ENCODE assay signal across 8 cellular contexts in the genomic region with DNA sequence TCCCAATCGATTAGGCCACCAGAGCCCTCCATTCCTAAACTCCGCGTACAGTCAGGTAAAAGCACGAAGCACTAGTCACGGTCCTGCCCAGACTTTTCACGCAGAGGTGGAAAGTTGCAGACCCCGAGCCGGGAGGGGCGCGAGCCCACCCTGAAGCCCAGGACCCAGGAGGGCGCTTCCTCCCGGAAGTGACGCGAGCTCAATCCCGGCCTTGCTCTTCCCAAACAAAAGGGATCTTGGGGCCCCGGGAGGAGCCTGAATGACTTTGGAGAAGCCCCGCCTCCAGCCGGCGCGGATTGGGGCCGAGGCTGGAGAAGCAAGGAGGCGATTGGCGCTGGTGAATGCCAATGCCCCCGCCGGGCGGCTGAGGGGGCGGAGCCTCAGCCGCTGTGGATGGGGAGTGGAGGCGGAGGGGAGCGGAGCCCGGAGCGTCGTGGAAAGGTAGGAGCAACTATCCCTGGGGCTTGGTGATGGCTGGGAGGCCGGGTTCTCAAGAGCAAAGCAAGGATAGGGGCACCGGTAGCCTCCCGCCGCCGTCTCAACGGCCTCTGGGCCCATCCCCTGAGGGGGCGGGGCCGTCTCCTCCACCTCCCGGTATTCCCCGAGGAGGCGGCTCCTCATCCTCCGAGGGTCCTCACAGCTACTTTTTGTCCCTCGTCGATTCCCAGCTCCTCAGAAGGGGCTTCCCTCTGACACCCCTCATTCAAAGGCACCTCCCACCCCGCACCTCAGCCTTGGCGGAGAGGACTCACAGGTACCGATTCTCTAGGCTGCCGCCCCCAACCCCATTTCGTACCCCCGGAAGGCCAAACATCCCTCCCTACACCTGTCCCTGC. TPM values are rescaled to one million over a fixed set of nuclear protein-coding genes. Genes with fewer than 3 reads are reported as not detected.
DNase-seq lines count a peak whose midpoint lies in the region; ATAC-seq and TF ChIP-seq lines count a peak whose summit lies in the region.

A gene with protein sequence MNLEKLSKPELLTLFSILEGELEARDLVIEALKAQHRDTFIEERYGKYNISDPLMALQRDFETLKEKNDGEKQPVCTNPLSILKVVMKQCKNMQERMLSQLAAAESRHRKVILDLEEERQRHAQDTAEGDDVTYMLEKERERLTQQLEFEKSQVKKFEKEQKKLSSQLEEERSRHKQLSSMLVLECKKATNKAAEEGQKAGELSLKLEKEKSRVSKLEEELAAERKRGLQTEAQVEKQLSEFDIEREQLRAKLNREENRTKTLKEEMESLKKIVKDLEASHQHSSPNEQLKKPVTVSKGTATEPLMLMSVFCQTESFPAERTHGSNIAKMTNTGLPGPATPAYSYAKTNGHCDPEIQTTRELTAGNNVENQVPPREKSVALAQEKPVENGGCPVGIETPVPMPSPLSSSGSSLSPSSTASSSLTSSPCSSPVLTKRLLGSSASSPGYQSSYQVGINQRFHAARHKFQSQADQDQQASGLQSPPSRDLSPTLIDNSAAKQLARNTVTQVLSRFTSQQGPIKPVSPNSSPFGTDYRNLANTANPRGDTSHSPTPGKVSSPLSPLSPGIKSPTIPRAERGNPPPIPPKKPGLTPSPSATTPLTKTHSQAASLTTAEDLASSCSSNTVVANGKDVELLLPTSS (plus strand): TSS at position 383 of the 836 bp plus-strand sequence. CDS start 19,952 bp downstream, outside the sequence.

- H3K4me3 Mint-ChIP-seq in T-helper 1 cell treated with Interleukin-12 subunit alpha and Interleukin-12 subunit beta and Interleukin-4 antibody, amounts not matched to agents 30 μg/mL and 1 μg/mL, for 36 hours = peak within 1 kb of the TSS; percentile 97

- TF ChIP-seq POLR2A in prostate gland (IDR thresholded peaks at IDR 0.05) = peak; percentile 75

- TF ChIP-seq CTCF in GM12875 (IDR thresholded peaks at IDR 0.05; ENCODE audit: borderline replicate concordance, insufficient read depth, low read depth, low read length) (no peak), left ventricle myocardium inferior (IDR thresholded peaks at IDR 0.05; ENCODE audit: borderline replicate concordance) (no peak), prostate gland (IDR thresholded peaks at IDR 0.05) (peak in 2 of 4 experiments; percentile 2 to 18)

- intact Hi-C loops in left ventricle myocardium inferior (cut with micrococcal nuclease) (loop anchor here (5.0 to 10.0 kb wide), 2 partner anchors 279 to 306 kb away; a partner anchor contains a TSS), prostate gland (cut with DNase I) (loop anchor here (2.0 kb wide), 2 partner anchors 69 to 311 kb away; a partner anchor contains a TSS)

- DNase-seq in NCI-H1417 treated with DMSO at 0.1 percent for 48 hours (lab: John Stamatoyannopoulos, UW) = peak; percentile 83
- peak; percentile 35 to 98 (median 94) for DNase-seq in amygdala (lab: John Stamatoyannopoulos, UW)
- DNase-seq in left ventricle myocardium inferior = peak; percentile 98
- DNase-seq in prostate gland (ENCODE audit: low spot score) = peak; percentile 98
- DNase-seq in ureter (ENCODE audit: low spot score) = peak; percentile 97

- H3K27ac Mint-ChIP-seq in T-helper 1 cell treated with Interleukin-12 subunit alpha and Interleukin-12 subunit beta and Interleukin-4 antibody, amounts not matched to agents 30 μg/mL and 1 μg/mL, for 36 hours = peak within 1 kb of the TSS; percentile 55

- under 1% methylated on average over 53 of the region's 53 CpGs for WGBS in prostate gland

- H3K27me3 ChIP-seq in left ventricle myocardium inferior (ENCODE audit: low read depth) (no peaks in the 10 kb centered on the region), prostate gland (replicated peaks; ENCODE audit: insufficient read depth) (no peaks in the 10 kb centered on the region)

- no peaks in the 10 kb centered on the region for H3K9me3 Mint-ChIP-seq in T-helper 1 cell treated with Interleukin-12 subunit alpha and Interleukin-12 subunit beta and Interleukin-4 antibody, amounts not matched to agents 30 μg/mL and 1 μg/mL, for 36 hours

- peak within 1 kb of the TSS; percentile 92 for H3K4me3 ChIP-seq in GM12875 (ENCODE audit: low read depth, low read length)
- peak within 1 kb of the TSS; percentile 91 for H3K4me3 ChIP-seq in left ventricle myocardium inferior
- H3K4me3 ChIP-seq in prostate gland = peak within 1 kb of the TSS; percentile 65 to 76

- peak; percentile 78 for ATAC-seq in HG02763 (IDR thresholded peaks at IDR 0.05; ENCODE audit: unreplicated experiment)

- H3K36me3 ChIP-seq in left ventricle myocardium inferior = no peaks in the 10 kb centered on the region
- H3K36me3 ChIP-seq in prostate gland = no peaks in the 10 kb centered on the region

- H3K9me3 ChIP-seq in left ventricle myocardium inferior (replicated peaks) (no peaks in the 10 kb centered on the region), prostate gland (no peaks in the 10 kb centered on the region)

- peaks cover 82% of the 10 kb centered on the region for H3K4me1 ChIP-seq in left ventricle myocardium inferior
- H3K4me1 ChIP-seq in prostate gland (replicated peaks) = peaks cover 8% of the 10 kb centered on the region

- no peaks in the 10 kb centered on the region for H3K36me3 Mint-ChIP-seq in T-helper 1 cell treated with Interleukin-12 subunit alpha and Interleukin-12 subunit beta and Interleukin-4 antibody, amounts not matched to agents 30 μg/mL and 1 μg/mL, for 36 hours (ENCODE audit: low read depth)

- H3K27me3 Mint-ChIP-seq in T-helper 1 cell treated with Interleukin-12 subunit alpha and Interleukin-12 subunit beta and Interleukin-4 antibody, amounts not matched to agents 30 μg/mL and 1 μg/mL, for 36 hours (ENCODE audit: low read depth) = peaks cover 17% of the 10 kb centered on the region

- H3K4me1 Mint-ChIP-seq in T-helper 1 cell treated with Interleukin-12 subunit alpha and Interleukin-12 subunit beta and Interleukin-4 antibody, amounts not matched to agents 30 μg/mL and 1 μg/mL, for 36 hours (ENCODE audit: low read depth) = peaks cover 40% of the 10 kb centered on the region

- H3K27ac ChIP-seq in left ventricle myocardium inferior (replicated peaks) (peak within 1 kb of the TSS; percentile 93), prostate gland (peak within 1 kb of the TSS; percentile 85 to 87)

RNA-seq across cellular contexts. Expression of the gene that starts here (rescaled TPM):
- total RNA-seq in left ventricle myocardium inferior = 14.3 TPM
- 10 to 100 TPM; 10.6 to 15.2 TPM for total RNA-seq in prostate gland
- total RNA-seq in ureter = 47.4 TPM

Comparison
In these comparisons a context has a peak if more than half of its experiments do, and no peak if none do; other contexts are left out.
1. Peak in every context shown above with its lines: DNase-seq, ATAC-seq, H3K4me3 ChIP-seq and H3K27ac ChIP-seq.